In the genomic region with DNA sequence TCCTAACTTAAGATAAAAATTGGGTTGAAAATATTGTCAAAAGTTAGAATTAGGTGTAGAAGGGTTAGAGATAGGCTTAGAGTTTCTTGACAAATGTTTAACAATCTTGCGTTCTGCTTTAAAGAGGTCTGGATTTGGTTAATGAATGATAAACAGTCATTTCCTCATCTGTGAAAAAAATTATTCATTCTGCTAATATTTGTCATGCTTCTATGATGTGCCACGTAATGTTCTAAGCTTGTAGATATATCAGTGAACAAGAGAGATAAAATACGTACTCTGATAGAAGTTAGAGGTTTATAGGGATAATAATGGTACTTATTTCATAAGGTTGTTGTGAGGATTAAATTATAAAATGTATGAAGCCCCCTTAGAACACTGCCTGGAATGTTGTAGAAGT, we compare ENCODE assay signal across 24 cellular contexts.
DNase-seq lines count a peak whose midpoint lies in the region; ATAC-seq, FAIRE-seq and TF ChIP-seq lines count a peak whose summit lies in the region.
"Had no signal": no experiment of that assay in that cellular context is flagged by ENCODE, and none has a peak within 500 bp of the region (broad histone marks: within the 10 kb centered on the region; RNA-seq: fewer than 3 reads in every experiment).

No MANE protein-coding gene starts in this region.

- H3K9me3 ChIP-seq in kidney (ENCODE audit: control insufficient read depth in 1 of 2, low read length in 2 of 2) (peaks cover 0 to 3% of the 10 kb centered on the region in 2 donors), esophagus squamous epithelium (no peaks in the 10 kb centered on the region)
- H3K9me3 ChIP-seq: suprapubic skin had no signal

- H3K4me1 ChIP-seq in kidney (ENCODE audit: control insufficient read depth in 1 of 2, insufficient read depth in 1 of 2, low read depth in 1 of 2, low read length in 2 of 2), result no peaks in the 10 kb centered on the region
- H3K4me1 ChIP-seq in esophagus squamous epithelium, result no peaks in the 10 kb centered on the region
- H3K4me1 ChIP-seq: suprapubic skin had no signal

- H3K4me3 ChIP-seq in cardiac fibroblast (replicated peaks in 1 of 2; ENCODE audit: low read depth in 2 of 2, low read length in 2 of 2) (no peak overlapping the region), kidney (ENCODE audit: low read length in 2 of 2) (peak overlapping the region in 1 of 2 donors; percentile 7), esophagus squamous epithelium (no peak overlapping the region)
- H3K4me3 ChIP-seq: coronary artery, GM23338, skin epidermis, suprapubic skin had no signal

- FAIRE-seq in islet of Langerhans (lab: Jason Lieb, UNC) (peak; percentile 74), kidney (lab: Jason Lieb, UNC) (no peak)

- WGBS in esophagus squamous epithelium, 2 donors, result 48 to 53% methylated on average over 3 of the region's 3 CpGs

- H3K27ac ChIP-seq in kidney (ENCODE audit: low read depth in 2 of 2, low read length in 2 of 2) (peak overlapping the region in 1 of 2 donors; percentile 7), esophagus squamous epithelium (no peak overlapping the region)
- H3K27ac ChIP-seq: coronary artery, skin epidermis, suprapubic skin had no signal

- no peaks in the 10 kb centered on the region for H3K36me3 ChIP-seq in kidney (ENCODE audit: control insufficient read depth in 1 of 2, insufficient read depth in 2 of 2, low read length in 2 of 2)
- H3K36me3 ChIP-seq in esophagus squamous epithelium, result no peaks in the 10 kb centered on the region
- H3K36me3 ChIP-seq: suprapubic skin had no signal

- TF ChIP-seq POLR2A in esophagus squamous epithelium (IDR thresholded peaks at IDR 0.05), result no peak

- TF ChIP-seq CTCF in cardiac fibroblast (IDR thresholded peaks at IDR 0.05; ENCODE audit: low read depth, low read length), result no peak
- TF ChIP-seq CTCF in kidney (IDR thresholded peaks at IDR 0.05; ENCODE audit: borderline replicate concordance, extremely low read depth, insufficient read depth), result no peak
- TF ChIP-seq CTCF in esophagus squamous epithelium (IDR thresholded peaks at IDR 0.05), result no peak

- H3K27me3 ChIP-seq in esophagus squamous epithelium, result no peaks in the 10 kb centered on the region
- H3K27me3 ChIP-seq: suprapubic skin had no signal

- H3K9ac ChIP-seq in kidney (ENCODE audit: low read length in 2 of 2), result no peak overlapping the region

- DNase-seq in DMS53 (lab: John Stamatoyannopoulos, UW), result peak; percentile 24
- DNase-seq in DMS53 treated with DMSO at 0.1 percent for 48 hours (lab: John Stamatoyannopoulos, UW; ENCODE audit: unreplicated experiment), result no peak
- peak; percentile 5 to 11 for DNase-seq in cardiac fibroblast (ENCODE audit: low read depth in 2 of 2)
- no peak for DNase-seq in kidney
- no peak for DNase-seq in esophagus squamous epithelium (lab: John Stamatoyannopoulos, UW)
- no peak for DNase-seq in NCI-H524 (lab: John Stamatoyannopoulos, UW)
- DNase-seq: 8988T; activated CD4-positive, alpha-beta T cell treated with anti-CD3 and anti-CD28 coated beads, Interleukin-2, amount 50 U/mL, for 4 hours; activated T-cell treated with anti-CD3 and anti-CD28 coated beads, Interleukin-2, amount 50 U/mL, for 1 hour; DMS153; glutamatergic neuron; mammary epithelial cell; naive thymus-derived CD4-positive, alpha-beta T cell; NCI-H187; NCI-H446; NK-92 treated with Interleukin-12 subunit alpha and Interleukin-12 subunit beta, amount 100 ng/mL, for 24 hours; posterior cingulate gyrus; SW 1271 had no signal

- no peak for ATAC-seq in GM19397 (IDR thresholded peaks at IDR 0.05; ENCODE audit: unreplicated experiment)
- ATAC-seq: GM23338; naive thymus-derived CD4-positive, alpha-beta T cell had no signal

- intact Hi-C loops in kidney (cut with DNase I) (no loop called here), esophagus squamous epithelium (cut with DNase I) (no loop called here)

Comparison
In these comparisons a context has a peak if more than half of its experiments do, and no peak if none do; other contexts are left out.
1. DNase-seq: peak in DMS53 (single experiment) and cardiac fibroblast (2 of 2); none in DMS53 treated with DMSO at 0.1 percent for 48 hours (single experiment), kidney (single experiment), esophagus squamous epithelium (single experiment) and NCI-H524 (0 of 2).